8 cellular contexts compared by ENCODE assay signal in genomic region chr1:32651461-32652073, GRCh38. TPM values are rescaled to one million over a fixed set of nuclear protein-coding genes. Genes with fewer than 3 reads are reported as not detected.
DNase-seq lines count a peak whose midpoint lies in the region; ATAC-seq lines count a peak whose summit lies in the region.

No MANE protein-coding gene starts in this region.

- H3K9me3 ChIP-seq in iPS DF 6.9 (ENCODE audit: control insufficient read depth, insufficient read depth, low read length) = no peaks in the 10 kb centered on the region

- H3K27me3 ChIP-seq in iPS DF 6.9 (ENCODE audit: control insufficient read depth, insufficient read depth, low read length) = no peaks in the 10 kb centered on the region

- H3K4me1 ChIP-seq in iPS DF 6.9 (ENCODE audit: control insufficient read depth, insufficient read depth, low read length) = no peaks in the 10 kb centered on the region

- peak; percentile 67 for DNase-seq in NK-92 treated with Interleukin-12 subunit alpha and Interleukin-12 subunit beta, amount 100 ng/mL, for 24 hours (lab: John Stamatoyannopoulos, UW)
- DNase-seq in NK-92 (lab: John Stamatoyannopoulos, UW; ENCODE audit: unreplicated experiment) (no peak), iPS DF 6.9 (ENCODE audit: low read depth, low spot score) (no peak), KG1 (lab: John Stamatoyannopoulos, UW) (no peak)
- no peak for DNase-seq in activated naive CD8-positive, alpha-beta T cell treated with anti-CD3 and anti-CD28 coated beads, Interleukin-2, amount 10 ng/mL, durations not matched to agents 7 days and 5 days
- no peak for DNase-seq in stimulated activated naive B cell treated with anti-CD40 and anti-IgM and Interleukin-4, amounts not matched to agents 10 μg/mL and 1 μg/mL and 100 μg/mL, for 72 hours

- no peaks in the 10 kb centered on the region for H3K27me3 Mint-ChIP-seq in activated naive CD8-positive, alpha-beta T cell treated with anti-CD3 and anti-CD28 coated beads, Interleukin-2, amount 10 ng/mL, durations not matched to agents 7 days and 5 days
- H3K27me3 Mint-ChIP-seq in stimulated activated naive B cell treated with anti-CD40 and anti-IgM and Interleukin-4, amounts not matched to agents 10 μg/mL and 1 μg/mL and 100 μg/mL, for 72 hours = no peaks in the 10 kb centered on the region

- peak overlapping the region; percentile 91 for H3K4me3 Mint-ChIP-seq in activated naive CD8-positive, alpha-beta T cell treated with anti-CD3 and anti-CD28 coated beads, Interleukin-2, amount 10 ng/mL, durations not matched to agents 7 days and 5 days
- H3K4me3 Mint-ChIP-seq in stimulated activated naive B cell treated with anti-CD40 and anti-IgM and Interleukin-4, amounts not matched to agents 10 μg/mL and 1 μg/mL and 100 μg/mL, for 72 hours = peak overlapping the region; percentile 91 to 95

- H3K4me3 ChIP-seq in iPS DF 6.9 (ENCODE audit: low read length) = peak overlapping the region; percentile 65

- WGBS in iPS DF 6.9 (ENCODE audit: insufficient coverage, insufficient read length) = no CpG with 5 or more reads among the region's 43 CpGs

- peaks cover 6% of the 10 kb centered on the region; the same call in 1 of the 2 replicates for H3K36me3 ChIP-seq in iPS DF 6.9 (ENCODE audit: control insufficient read depth, insufficient read depth, low read length)

- no peak overlapping the region for H3K27ac ChIP-seq in iPS DF 6.9 (ENCODE audit: low read length)

- ATAC-seq in HG02970 (IDR thresholded peaks at IDR 0.05; ENCODE audit: low FRiP score, unreplicated experiment) (peak; percentile 19), GM19324 (IDR thresholded peaks at IDR 0.05; ENCODE audit: low FRiP score, unreplicated experiment) (no peak)
- peak; percentile 5 for ATAC-seq in activated naive CD8-positive, alpha-beta T cell treated with anti-CD3 and anti-CD28 coated beads, Interleukin-2, amount 10 ng/mL, durations not matched to agents 7 days and 5 days (ENCODE audit: low read depth)
- ATAC-seq in stimulated activated naive B cell treated with anti-CD40 and anti-IgM and Interleukin-4, amounts not matched to agents 10 μg/mL and 1 μg/mL and 100 μg/mL, for 72 hours (replicated peaks) = peak; percentile 21 to 26

- H3K9me3 Mint-ChIP-seq in activated naive CD8-positive, alpha-beta T cell treated with anti-CD3 and anti-CD28 coated beads, Interleukin-2, amount 10 ng/mL, durations not matched to agents 7 days and 5 days = no peaks in the 10 kb centered on the region
- no peaks in the 10 kb centered on the region for H3K9me3 Mint-ChIP-seq in stimulated activated naive B cell treated with anti-CD40 and anti-IgM and Interleukin-4, amounts not matched to agents 10 μg/mL and 1 μg/mL and 100 μg/mL, for 72 hours

- peaks cover 34% of the 10 kb centered on the region for H3K4me1 Mint-ChIP-seq in activated naive CD8-positive, alpha-beta T cell treated with anti-CD3 and anti-CD28 coated beads, Interleukin-2, amount 10 ng/mL, durations not matched to agents 7 days and 5 days
- peaks cover 20 to 63% of the 10 kb centered on the region in 2 donors for H3K4me1 Mint-ChIP-seq in stimulated activated naive B cell treated with anti-CD40 and anti-IgM and Interleukin-4, amounts not matched to agents 10 μg/mL and 1 μg/mL and 100 μg/mL, for 72 hours

- peaks cover 24% of the 10 kb centered on the region for H3K36me3 Mint-ChIP-seq in activated naive CD8-positive, alpha-beta T cell treated with anti-CD3 and anti-CD28 coated beads, Interleukin-2, amount 10 ng/mL, durations not matched to agents 7 days and 5 days
- H3K36me3 Mint-ChIP-seq in stimulated activated naive B cell treated with anti-CD40 and anti-IgM and Interleukin-4, amounts not matched to agents 10 μg/mL and 1 μg/mL and 100 μg/mL, for 72 hours = peaks cover 32 to 37% of the 10 kb centered on the region in 2 donors

- H3K27ac Mint-ChIP-seq in activated naive CD8-positive, alpha-beta T cell treated with anti-CD3 and anti-CD28 coated beads, Interleukin-2, amount 10 ng/mL, durations not matched to agents 7 days and 5 days = peak overlapping the region; percentile 98
- H3K27ac Mint-ChIP-seq in stimulated activated naive B cell treated with anti-CD40 and anti-IgM and Interleukin-4, amounts not matched to agents 10 μg/mL and 1 μg/mL and 100 μg/mL, for 72 hours = peak overlapping the region; percentile 99

- POLR2A ChIA-PET in activated naive CD8-positive, alpha-beta T cell treated with anti-CD3 and anti-CD28 coated beads, Interleukin-2, amount 10 ng/mL, durations not matched to agents 7 days and 5 days (lab: Charles Lee) = interaction anchor here (0.6 to 3.0 kb wide), 13 partner anchors 11 to 360 kb away, joined by 3 to 14 read pairs (median 4); partner anchors contain the start of genes BSDC1, HDAC1, MARCKSL1 and S100PBP

RNA-seq across cellular contexts. Expression of gene RBBP4, which starts 0.6 kb away (rescaled TPM):
- total RNA-seq in activated naive CD8-positive, alpha-beta T cell treated with anti-CD3 and anti-CD28 coated beads, Interleukin-2, amount 10 ng/mL, durations not matched to agents 7 days and 5 days = 100 to 1,000 TPM; 273 to 280 TPM

RNA-seq across cellular contexts. Expression of gene ZBTB8OS, which starts 1.2 kb away (rescaled TPM):
- 10 to 100 TPM; 57.7 to 61.7 TPM for total RNA-seq in activated naive CD8-positive, alpha-beta T cell treated with anti-CD3 and anti-CD28 coated beads, Interleukin-2, amount 10 ng/mL, durations not matched to agents 7 days and 5 days

RNA-seq across cellular contexts. Expression of gene SYNC, which starts 51.0 kb away (rescaled TPM):
- total RNA-seq in activated naive CD8-positive, alpha-beta T cell treated with anti-CD3 and anti-CD28 coated beads, Interleukin-2, amount 10 ng/mL, durations not matched to agents 7 days and 5 days = not detected
